In the genomic region with DNA sequence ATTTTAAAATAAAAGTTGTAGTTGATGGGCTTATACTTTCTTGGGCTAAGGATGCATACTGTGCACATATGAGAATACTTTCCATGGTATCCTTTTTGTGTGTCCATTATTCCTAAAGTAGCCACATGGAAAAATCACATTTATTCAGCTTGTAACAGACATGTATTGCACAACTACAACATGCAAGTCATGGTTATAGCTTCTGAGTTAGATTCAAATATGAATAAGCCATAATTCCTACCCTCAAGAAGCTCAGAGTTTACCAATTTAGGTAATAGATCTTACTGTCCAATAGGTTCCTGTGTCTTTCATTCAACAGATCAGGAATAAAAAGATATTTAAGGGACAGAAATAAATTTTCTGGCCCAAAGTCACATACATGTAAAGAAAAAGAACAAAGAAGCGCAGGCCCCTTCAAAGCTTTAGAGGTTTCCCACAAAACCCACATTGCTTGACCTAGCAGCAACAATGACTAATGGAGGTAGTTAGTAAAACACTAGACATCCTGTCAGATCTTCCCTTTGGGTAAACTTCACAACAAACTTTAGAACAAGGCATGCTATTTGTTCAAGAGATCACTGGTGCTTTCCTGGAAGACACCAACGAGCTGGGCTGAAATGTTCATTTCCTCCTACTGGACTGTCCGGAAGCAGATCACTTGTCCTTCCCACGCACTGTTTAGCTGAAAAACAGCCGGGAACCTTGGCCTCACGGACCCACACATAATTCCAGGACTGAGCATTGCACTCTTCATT, we compare ENCODE assay signal across 8 cellular contexts.
DNase-seq lines count a peak whose midpoint lies in the region; ATAC-seq and TF ChIP-seq lines count a peak whose summit lies in the region.

No MANE protein-coding gene starts in this region.

- peaks cover 0 to 1% (median 0%) of the 10 kb centered on the region in 3 donors for H3K27me3 Mint-ChIP-seq in immature natural killer cell (ENCODE audit: low read depth in 3 of 3)

- H3K27ac Mint-ChIP-seq in immature natural killer cell = peak overlapping the region in 1 of 6 donors; percentile 48

- H3K4me3 Mint-ChIP-seq in immature natural killer cell = peak overlapping the region in 4 of 5 donors; percentile 11 to 43 (median 29)

- TF ChIP-seq CTCF in GM12865 (IDR thresholded peaks at IDR 0.05; ENCODE audit: insufficient read depth, low read depth, low read length, missing control alignments) = no peak

- H3K36me3 Mint-ChIP-seq in immature natural killer cell = no peaks in the 10 kb centered on the region

- ATAC-seq in GM21723 (IDR thresholded peaks at IDR 0.05; ENCODE audit: unreplicated experiment) = peak; percentile 66
- ATAC-seq in GM21367 (IDR thresholded peaks at IDR 0.05; ENCODE audit: unreplicated experiment) = no peak

- peak; percentile 46 for DNase-seq in GM12865 (ENCODE audit: low read depth)
- peak; percentile 55 for DNase-seq in OCI-M1 (lab: John Stamatoyannopoulos, UW)
- peak; percentile 25 to 37 (median 33) for DNase-seq in immature natural killer cell
- no peak for DNase-seq in effector CD4-positive, alpha-beta T cell
- no peak for DNase-seq in activated effector memory CD4-positive, alpha-beta T cell treated with Interleukin-2 at 50 U/mL for 16 hours
- DNase-seq in NCI-H1092 treated with DMSO at 0.1 percent for 48 hours (lab: John Stamatoyannopoulos, UW) = no peak

- H3K4me3 ChIP-seq in GM12865 (ENCODE audit: low read depth, low read length) = no peak overlapping the region

- H3K4me1 Mint-ChIP-seq in immature natural killer cell = peaks cover 25 to 61% of the 10 kb centered on the region in 2 donors

- H3K9me3 Mint-ChIP-seq in immature natural killer cell = no peaks in the 10 kb centered on the region

Comparison
In these comparisons a context has a peak if more than half of its experiments do, and no peak if none do; other contexts are left out.
1. DNase-seq: peak in GM12865 (single experiment), OCI-M1 (single experiment) and immature natural killer cell (3 of 3); none in effector CD4-positive, alpha-beta T cell (single experiment), activated effector memory CD4-positive, alpha-beta T cell treated with Interleukin-2 at 50 U/mL for 16 hours (single experiment) and NCI-H1092 treated with DMSO at 0.1 percent for 48 hours (single experiment).